Comparison of ENCODE assay signal across 1 cellular context in the genomic region with DNA sequence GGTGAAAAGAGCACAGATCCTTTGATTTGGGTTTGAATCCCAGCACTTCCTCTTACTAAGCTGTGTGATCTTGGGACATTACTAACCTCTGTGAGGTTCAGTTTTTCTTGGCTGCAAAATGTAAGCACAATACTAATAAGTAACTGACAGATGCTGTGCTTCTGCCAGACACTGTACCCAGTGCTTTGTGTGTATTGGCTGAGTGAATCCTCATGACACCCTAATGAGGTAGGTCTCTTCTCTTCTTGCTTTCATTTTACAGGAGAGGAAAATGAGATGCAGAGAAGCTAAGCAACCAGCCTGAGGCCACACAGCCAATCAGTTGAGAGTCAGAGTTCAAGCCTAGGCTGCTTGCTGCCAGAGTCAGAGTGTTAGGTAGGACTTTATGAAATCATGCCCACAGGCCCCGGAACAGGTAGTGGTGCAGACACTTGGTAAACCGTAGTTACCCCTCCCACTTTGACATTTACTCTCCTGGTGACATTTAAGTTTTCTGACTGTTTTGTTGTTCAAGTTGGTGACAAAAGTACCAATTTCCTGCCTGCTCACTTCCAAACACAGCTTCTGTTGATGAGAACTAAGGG.
TF ChIP-seq lines count a peak whose summit lies in the region.

No MANE protein-coding gene starts in this region.

TF ChIP-seq in GM23338, 12 proteins besides CTCF, POLR2A, EP300 and RAD21 (continued from another document):
- no peak for TF ChIP-seq ZNF331 (CRISPR knock-in tag; IDR thresholded peaks at IDR 0.05; ENCODE audit: low read depth)
- no peak for TF ChIP-seq CREB1 (CRISPR knock-in tag; IDR thresholded peaks at IDR 0.05; ENCODE audit: low read depth)
- TF ChIP-seq JUNB (IDR thresholded peaks at IDR 0.05; ENCODE audit: unreplicated experiment), result no peak
- TF ChIP-seq EZH2 (IDR thresholded peaks at IDR 0.05; ENCODE audit: low read depth, unreplicated experiment), result no peak
- no peak for TF ChIP-seq NANOG (IDR thresholded peaks at IDR 0.05; ENCODE audit: borderline replicate concordance)
